ENCODE assay signal across 1 cellular context in genomic region chr16:642189-643049, GRCh38.
A peak's percentile ranks its signal among the peaks of the same experiment; 100 is the strongest.
TF ChIP-seq lines count a peak whose summit lies in the region.

No MANE protein-coding gene starts in this region.

TF ChIP-seq in HepG2, 621 proteins besides CTCF, POLR2A, EP300 and RAD21 (continued from another document and continues in another):
- TF ChIP-seq FUBP1 (CRISPR knock-in tag; IDR thresholded peaks at IDR 0.05; ENCODE audit: borderline replicate concordance): no peak
- no peak; the same call in 1 of the 2 replicates for TF ChIP-seq ZMYM4 (CRISPR knock-in tag; IDR thresholded peaks at IDR 0.05)
- 0 out of 2 replicates have a peak, but pooled peaks have one; percentile 62 for TF ChIP-seq ZSCAN12 (CRISPR knock-in tag; IDR thresholded peaks at IDR 0.05)
- TF ChIP-seq ZSCAN29 (CRISPR knock-in tag; conservative IDR thresholded peaks at IDR 0.05): no peak
- no peak for TF ChIP-seq RFX1 (IDR thresholded peaks at IDR 0.05)
- 0 out of 2 replicates have a peak, but pooled peaks have one; percentile 32 for TF ChIP-seq IRF2 (CRISPR knock-in tag; IDR thresholded peaks at IDR 0.05)
- no peak for TF ChIP-seq ZNF24 (IDR thresholded peaks at IDR 0.05)
- 0 out of 2 replicates have a peak, but pooled peaks have one; percentile 38 for TF ChIP-seq CHCHD3 (CRISPR knock-in tag; IDR thresholded peaks at IDR 0.05)
- TF ChIP-seq KMT2B (CRISPR knock-in tag; IDR thresholded peaks at IDR 0.05): no peak
- TF ChIP-seq REPIN1 (CRISPR knock-in tag; IDR thresholded peaks at IDR 0.05; ENCODE audit: borderline replicate concordance, low read depth): peak; percentile 67; the same call in 1 of the 2 replicates
- peak; percentile 74 for TF ChIP-seq AGO2 (optimal IDR thresholded peaks at IDR 0.05; ENCODE audit: low read depth, low read length)
- no peak for TF ChIP-seq ARID5B (CRISPR knock-in tag; IDR thresholded peaks at IDR 0.05)
- peak; percentile 51; the same call in 1 of the 2 replicates for TF ChIP-seq IKZF5 (CRISPR knock-in tag; IDR thresholded peaks at IDR 0.05)
- no peak for TF ChIP-seq MAFG (CRISPR knock-in tag; IDR thresholded peaks at IDR 0.05)
- TF ChIP-seq SPEN (CRISPR knock-in tag; IDR thresholded peaks at IDR 0.05; ENCODE audit: low read depth): peak; percentile 16; the same call in 1 of the 2 replicates
- TF ChIP-seq MAX (IDR thresholded peaks at IDR 0.05): peak; percentile 97
- no peak for TF ChIP-seq ZNF7 (CRISPR knock-in tag; IDR thresholded peaks at IDR 0.05)
- TF ChIP-seq RARG (CRISPR knock-in tag; IDR thresholded peaks at IDR 0.05; ENCODE audit: low read depth): no peak
- TF ChIP-seq ZNF563 (CRISPR knock-in tag; IDR thresholded peaks at IDR 0.05): peak; percentile 70; the same call in 1 of the 2 replicates
- TF ChIP-seq YEATS2 (CRISPR knock-in tag; IDR thresholded peaks at IDR 0.05; ENCODE audit: borderline replicate concordance): no peak; the same call in 1 of the 2 replicates
- no peak for TF ChIP-seq ZFYVE20 (CRISPR knock-in tag; IDR thresholded peaks at IDR 0.05; ENCODE audit: borderline replicate concordance, low read depth)
- TF ChIP-seq ZNF30 (CRISPR knock-in tag; IDR thresholded peaks at IDR 0.05): no peak
- TF ChIP-seq NCOA1 (CRISPR knock-in tag; IDR thresholded peaks at IDR 0.05): no peak
- TF ChIP-seq HNRNPLL (IDR thresholded peaks at IDR 0.05; ENCODE audit: low read depth, low read length, poor library complexity, severe bottlenecking): no peak
- TF ChIP-seq ELK4 (CRISPR knock-in tag; IDR thresholded peaks at IDR 0.05; ENCODE audit: borderline replicate concordance): no peak
- TF ChIP-seq HMGXB3 (CRISPR knock-in tag; IDR thresholded peaks at IDR 0.05; ENCODE audit: borderline replicate concordance): no peak
- TF ChIP-seq ZNF546 (CRISPR knock-in tag; conservative IDR thresholded peaks at IDR 0.05): no peak
- no peak for TF ChIP-seq MLX (CRISPR knock-in tag; IDR thresholded peaks at IDR 0.05)
- no peak for TF ChIP-seq ONECUT2 (CRISPR knock-in tag; IDR thresholded peaks at IDR 0.05)
- peak; percentile 29; the same call in 1 of the 2 replicates for TF ChIP-seq USF2 (IDR thresholded peaks at IDR 0.05; ENCODE audit: low read depth, low read length)
- TF ChIP-seq USF2 (CRISPR knock-in tag; IDR thresholded peaks at IDR 0.05; ENCODE audit: borderline replicate concordance): peak; percentile 52; the same call in 1 of the 2 replicates
- TF ChIP-seq TARDBP (CRISPR knock-in tag; IDR thresholded peaks at IDR 0.05): peak; percentile 55; the same call in 1 of the 2 replicates
- TF ChIP-seq ZNF761 (CRISPR knock-in tag; conservative IDR thresholded peaks at IDR 0.05): no peak; the same call in 1 of the 2 replicates
- TF ChIP-seq NR0B2 (CRISPR knock-in tag; IDR thresholded peaks at IDR 0.05): no peak; the same call in 1 of the 2 replicates
- TF ChIP-seq SNRNP70 (IDR thresholded peaks at IDR 0.05; ENCODE audit: low read depth, low read length): no peak
- TF ChIP-seq ZFP36L1 (CRISPR knock-in tag; IDR thresholded peaks at IDR 0.05): no peak
- no peak for TF ChIP-seq ZNF678 (CRISPR knock-in tag; IDR thresholded peaks at IDR 0.05)
- no peak for TF ChIP-seq ZNF850 (CRISPR knock-in tag; conservative IDR thresholded peaks at IDR 0.05)
- TF ChIP-seq ZNF572 (CRISPR knock-in tag; IDR thresholded peaks at IDR 0.05): no peak
- peak; percentile 13; the same call in 1 of the 2 replicates for TF ChIP-seq BCL6 (CRISPR knock-in tag; IDR thresholded peaks at IDR 0.05)
